In genomic region chr9:104748359-104749031, GRCh38 we compare ENCODE assay signal across 8 cellular contexts. TPM values are rescaled to one million over a fixed set of nuclear protein-coding genes. Genes with fewer than 3 reads are reported as not detected.
DNase-seq lines count a peak whose midpoint lies in the region; ATAC-seq and TF ChIP-seq lines count a peak whose summit lies in the region.

No MANE protein-coding gene starts in this region.

- H3K4me1 ChIP-seq in HUES48 (ENCODE audit: control insufficient read depth, insufficient read depth, low read length) (peaks cover 9% of the 10 kb centered on the region), right cardiac atrium (ENCODE audit: control insufficient read depth, insufficient read depth, low read length) (no peaks in the 10 kb centered on the region), gastrocnemius medialis (peaks cover 8 to 10% of the 10 kb centered on the region in 2 donors)

- DNase-seq in activated naive CD4-positive, alpha-beta T cell treated with anti-CD3 and anti-CD28 coated beads for 36 hours: no peak
- no peak for DNase-seq in activated naive CD4-positive, alpha-beta T cell treated with Interleukin-2 at 50 U/mL for 16 hours
- no peak for DNase-seq in activated naive CD8-positive, alpha-beta T cell treated with anti-CD3 and anti-CD28 coated beads, Interleukin-2, amount 50 U/mL, for 24 hours
- DNase-seq in right cardiac atrium (peak in 1 of 3 donors; percentile 24), gastrocnemius medialis (no peak)
- DNase-seq in stimulated activated CD4-positive, alpha-beta T cell treated with anti-CD3 and anti-CD28 coated beads, Interleukin-4, amount 100 ng/mL, for 24 hours: no peak

- peak overlapping the region; percentile 52; the same call in 1 of the 2 replicates for H3K9ac ChIP-seq in HUES48 (ENCODE audit: low read depth, low read length)

- H3K9me3 Mint-ChIP-seq in activated naive CD4-positive, alpha-beta T cell treated with anti-CD3 and anti-CD28 coated beads for 36 hours: no peaks in the 10 kb centered on the region
- H3K9me3 Mint-ChIP-seq in activated naive CD8-positive, alpha-beta T cell treated with anti-CD3 and anti-CD28 coated beads, Interleukin-2, amount 50 U/mL, for 24 hours: no peaks in the 10 kb centered on the region

- no peaks in the 10 kb centered on the region for H3K9me3 ChIP-seq in HUES48 (ENCODE audit: control insufficient read depth, insufficient read depth, low read length)
- no peaks in the 10 kb centered on the region for H3K9me3 ChIP-seq in right cardiac atrium (ENCODE audit: control insufficient read depth, low read length)
- H3K9me3 ChIP-seq in gastrocnemius medialis: no peaks in the 10 kb centered on the region

- H3K36me3 ChIP-seq in HUES48 (ENCODE audit: control insufficient read depth, insufficient read depth, low read length): peaks cover 4% of the 10 kb centered on the region; the same call in 1 of the 2 replicates
- peaks cover 0 to 15% of the 10 kb centered on the region in 2 donors for H3K36me3 ChIP-seq in gastrocnemius medialis

- in situ Hi-C loops in gastrocnemius medialis (cut with MboI; ENCODE audit: low sequenced_read_pairs in 4 of 4): no loop called here

- CTCF ChIA-PET in activated naive CD4-positive, alpha-beta T cell treated with anti-CD3 and anti-CD28 coated beads for 36 hours (lab: Charles Lee): interaction anchor here (1.5 kb wide), 1 partner anchor 14 kb away, joined by 4 read pairs; no protein-coding TSS in a partner anchor

- 4% methylated on average over 19 of the region's 19 CpGs for WGBS in right cardiac atrium

- H3K27ac ChIP-seq in HUES48 (ENCODE audit: low read depth, low read length) (peak overlapping the region; percentile 48), right cardiac atrium (ENCODE audit: low read length) (peak overlapping the region; percentile 90), gastrocnemius medialis (peak overlapping the region; percentile 84 to 95 (median 90))

- no peak for ATAC-seq in activated naive CD8-positive, alpha-beta T cell treated with anti-CD3 and anti-CD28 coated beads, Interleukin-2, amount 50 U/mL, for 24 hours
- ATAC-seq in right cardiac atrium: peak; percentile 22 to 24
- peak; percentile 9 to 27 for ATAC-seq in gastrocnemius medialis
- ATAC-seq in GM18511 (IDR thresholded peaks at IDR 0.05; ENCODE audit: unreplicated experiment): no peak

- H3K27ac Mint-ChIP-seq in activated naive CD4-positive, alpha-beta T cell treated with anti-CD3 and anti-CD28 coated beads for 36 hours: peak overlapping the region; percentile 97
- H3K27ac Mint-ChIP-seq in activated naive CD8-positive, alpha-beta T cell treated with anti-CD3 and anti-CD28 coated beads, Interleukin-2, amount 50 U/mL, for 24 hours: peak overlapping the region; percentile 94

- peaks cover 6% of the 10 kb centered on the region for H3K36me3 Mint-ChIP-seq in activated naive CD4-positive, alpha-beta T cell treated with anti-CD3 and anti-CD28 coated beads for 36 hours (ENCODE audit: low read depth)
- peaks cover 4% of the 10 kb centered on the region for H3K36me3 Mint-ChIP-seq in activated naive CD8-positive, alpha-beta T cell treated with anti-CD3 and anti-CD28 coated beads, Interleukin-2, amount 50 U/mL, for 24 hours (ENCODE audit: low read depth)

- no peaks in the 10 kb centered on the region for H3K27me3 ChIP-seq in HUES48 (ENCODE audit: control insufficient read depth, insufficient read depth, low read length)
- H3K27me3 ChIP-seq in right cardiac atrium (ENCODE audit: control insufficient read depth, insufficient read depth): no peaks in the 10 kb centered on the region
- no peaks in the 10 kb centered on the region for H3K27me3 ChIP-seq in gastrocnemius medialis

- TF ChIP-seq CTCF in gastrocnemius medialis (IDR thresholded peaks at IDR 0.05 in 4 of 5, conservative IDR thresholded peaks at IDR 0.05 in 1 of 5): no peak

- intact Hi-C loops in activated naive CD4-positive, alpha-beta T cell treated with anti-CD3 and anti-CD28 coated beads for 36 hours (cut with micrococcal nuclease): loop anchor here (1.0 to 10.0 kb wide), 3 partner anchors 16 to 721 kb away; partner anchors contain the start of gene NIPSNAP3B
- intact Hi-C loops in right cardiac atrium (cut with DNase I): no loop called here
- intact Hi-C loops in gastrocnemius medialis (cut with DNase I; ENCODE audit: low total_unique reads): loop anchor here (5.0 kb wide), 2 partner anchors 494 to 656 kb away; partner anchors contain the start of genes SLC44A1 and SMC2

- H3K4me3 Mint-ChIP-seq in activated naive CD4-positive, alpha-beta T cell treated with anti-CD3 and anti-CD28 coated beads for 36 hours: peak overlapping the region; percentile 99
- peak overlapping the region; percentile 91 for H3K4me3 Mint-ChIP-seq in activated naive CD8-positive, alpha-beta T cell treated with anti-CD3 and anti-CD28 coated beads, Interleukin-2, amount 50 U/mL, for 24 hours

- TF ChIP-seq POLR2A in gastrocnemius medialis (IDR thresholded peaks at IDR 0.05): no peak

- peaks cover 24% of the 10 kb centered on the region for H3K4me1 Mint-ChIP-seq in activated naive CD4-positive, alpha-beta T cell treated with anti-CD3 and anti-CD28 coated beads for 36 hours (ENCODE audit: low read depth)
- H3K4me1 Mint-ChIP-seq in activated naive CD8-positive, alpha-beta T cell treated with anti-CD3 and anti-CD28 coated beads, Interleukin-2, amount 50 U/mL, for 24 hours: peaks cover 25% of the 10 kb centered on the region

- H3K27me3 Mint-ChIP-seq in activated naive CD4-positive, alpha-beta T cell treated with anti-CD3 and anti-CD28 coated beads for 36 hours (ENCODE audit: low read depth): no peaks in the 10 kb centered on the region
- H3K27me3 Mint-ChIP-seq in activated naive CD8-positive, alpha-beta T cell treated with anti-CD3 and anti-CD28 coated beads, Interleukin-2, amount 50 U/mL, for 24 hours: no peaks in the 10 kb centered on the region

- H3K4me3 ChIP-seq in HUES48 (ENCODE audit: low read depth, low read length): peak overlapping the region; percentile 89
- peak overlapping the region; percentile 89 for H3K4me3 ChIP-seq in right cardiac atrium (ENCODE audit: low read length)
- peak overlapping the region; percentile 70 to 84 (median 78) for H3K4me3 ChIP-seq in gastrocnemius medialis

RNA-seq across cellular contexts. Expression of gene NIPSNAP3A, which starts 1.0 kb away (rescaled TPM):
- 10 to 100 TPM; 17.8 TPM for total RNA-seq in activated naive CD4-positive, alpha-beta T cell treated with anti-CD3 and anti-CD28 coated beads for 36 hours
- total RNA-seq in right cardiac atrium (10 to 100 TPM; 14.3 to 23.0 (median 19.2) TPM), gastrocnemius medialis (10 to 100 TPM in 1 of 4 donors, 1 to 10 TPM in 3; 5.9 to 17.2 (median 6.9) TPM)
- polyA plus RNA-seq in right cardiac atrium: 25.5 TPM

RNA-seq across cellular contexts. Expression of gene NIPSNAP3B, which starts 15.4 kb away (rescaled TPM):
- total RNA-seq in activated naive CD4-positive, alpha-beta T cell treated with anti-CD3 and anti-CD28 coated beads for 36 hours: under 1 TPM; 0.38 to 0.49 TPM
- total RNA-seq in right cardiac atrium: 10 to 100 TPM; 19.5 to 24.6 (median 20.0) TPM
- polyA plus RNA-seq in right cardiac atrium: 20.4 TPM
- 10 to 100 TPM in 3 of 4 donors, 1 to 10 TPM in 1; 1.9 to 19.1 (median 13.9) TPM for total RNA-seq in gastrocnemius medialis

RNA-seq across cellular contexts. Expression of gene OR13D1, which starts 54.2 kb away (rescaled TPM):
- total RNA-seq in activated naive CD4-positive, alpha-beta T cell treated with anti-CD3 and anti-CD28 coated beads for 36 hours: not detected
- total RNA-seq in right cardiac atrium: not detected
- polyA plus RNA-seq in right cardiac atrium: not detected
- total RNA-seq in gastrocnemius medialis: not detected

Comparison
In these comparisons a context has a peak if more than half of its experiments do, and no peak if none do; other contexts are left out.
1. ATAC-seq: peak in right cardiac atrium (2 of 2) and gastrocnemius medialis (2 of 2); none in activated naive CD8-positive, alpha-beta T cell treated with anti-CD3 and anti-CD28 coated beads, Interleukin-2, amount 50 U/mL, for 24 hours (single experiment) and GM18511 (single experiment).
2. intact Hi-C loops: an anchor here in activated naive CD4-positive, alpha-beta T cell treated with anti-CD3 and anti-CD28 coated beads for 36 hours (1.0 to 10.0 kb wide) and gastrocnemius medialis (5.0 kb wide); none called in right cardiac atrium.
3. Peak in every context shown above with its lines, with median percentiles within 50 percentile points of each other: H3K27ac ChIP-seq and H3K4me3 ChIP-seq.